ENCODE assay signal across 6 cellular contexts in genomic region chr2:63725212-63725611, GRCh38.
TF ChIP-seq lines count a peak whose summit lies in the region.

No MANE protein-coding gene starts in this region.

TF ChIP-seq in A549, 52 proteins besides CTCF, POLR2A, EP300 and RAD21:
- TF ChIP-seq KDM1A (IDR thresholded peaks at IDR 0.05; ENCODE audit: low read depth) (0 out of 2 replicates have a peak, but pooled peaks have one; percentile 22), HDAC2 (IDR thresholded peaks at IDR 0.05) (peak; percentile 48; the same call in 1 of the 2 replicates)

TF ChIP-seq in HEK293, 187 proteins besides CTCF, POLR2A, EP300 and RAD21:
- TF ChIP-seq ZNF146 (tag by site-specific recombination; IDR thresholded peaks at IDR 0.05): peak; percentile 70

TF ChIP-seq in SK-N-SH treated with all-trans-retinoic acid at 6 μM for 48 hours, 23 proteins besides CTCF, POLR2A, EP300 and RAD21:
- TF ChIP-seq ZNF8 (CRISPR knock-in tag; IDR thresholded peaks at IDR 0.05): peak; percentile 70

TF ChIP-seq in K562, 482 proteins besides CTCF, POLR2A, EP300 and RAD21:
- peak; percentile 74 for TF ChIP-seq ZNF146 (CRISPR knock-in tag; IDR thresholded peaks at IDR 0.05; ENCODE audit: unreplicated experiment)

TF ChIP-seq in H1, 55 proteins besides CTCF, POLR2A, EP300 and RAD21:
- TF ChIP-seq KDM1A (IDR thresholded peaks at IDR 0.05; ENCODE audit: borderline replicate concordance, low read length): peak; percentile 68; the same call in 1 of the 2 replicates
TF ChIP-seq in H1: peak in this region for 1; not testable (repeated sequence) for 54.

TF ChIP-seq in HepG2, 621 proteins besides CTCF, POLR2A, EP300 and RAD21:
- TF ChIP-seq KDM1A (CRISPR knock-in tag; IDR thresholded peaks at IDR 0.05): 0 out of 2 replicates have a peak, but pooled peaks have one; percentile 25
- TF ChIP-seq ZMYM3 (CRISPR knock-in tag; IDR thresholded peaks at IDR 0.05): 0 out of 2 replicates have a peak, but pooled peaks have one; percentile 21
